24 cellular contexts compared by ENCODE assay signal in the genomic region with DNA sequence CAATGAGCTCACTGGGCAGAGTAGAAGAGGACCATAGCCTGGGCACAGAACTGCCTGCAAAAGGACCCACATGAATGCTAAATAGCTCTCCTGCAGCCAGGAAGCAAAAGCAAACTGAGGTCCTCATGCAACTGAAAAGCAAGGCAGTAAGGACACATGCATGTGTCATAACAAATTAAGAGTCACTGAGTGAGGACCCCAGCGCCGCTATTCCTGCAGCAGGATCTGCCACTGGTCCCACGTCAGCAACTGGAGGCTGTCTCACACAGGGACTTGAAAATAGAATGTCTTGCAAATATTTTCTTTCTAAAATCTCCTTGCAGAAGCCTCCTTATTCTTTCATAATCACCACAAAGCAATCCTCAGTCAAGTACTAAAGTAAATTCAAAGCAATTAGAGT.
"Had no signal": no experiment of that assay in that cellular context is flagged by ENCODE, and none has a peak within 500 bp of the region (broad histone marks: within the 10 kb centered on the region; RNA-seq: fewer than 3 reads in every experiment).

No MANE protein-coding gene starts in this region.

- ATAC-seq: natural killer cell; right cardiac atrium; sciatic nerve; stimulated activated naive B cell treated with anti-CD40 and anti-IgM and Interleukin-4, amounts not matched to agents 10 μg/mL and 1 μg/mL and 100 μg/mL, for 72 hours; stimulated activated naive CD8-positive, alpha-beta T cell treated with anti-CD3 and anti-CD28 coated beads, Interleukin-15, Interleukin-2, amounts not matched to agents 100 U/mL and 50 U/mL, for 24 hours had no signal

- H3K4me2 ChIP-seq: neural progenitor cell had no signal

- H3K9ac ChIP-seq: neural progenitor cell had no signal

- H3K36me3 ChIP-seq: left ventricle myocardium inferior, neural progenitor cell, ovary, stomach, thyroid gland, transverse colon, upper lobe of left lung, vagina had no signal

- DNase-seq: islet precursor cell; left ventricle myocardium inferior; mesendoderm; naive B cell; natural killer cell; nephron progenitor cell; ovary; right cardiac atrium; stimulated activated CD4-positive, alpha-beta T cell treated with anti-CD3 and anti-CD28 coated beads, Interleukin-12 subunit alpha, Interleukin-12 subunit beta, amount 100 ng/mL, for 4 hours; stimulated activated CD4-positive, alpha-beta T cell treated with anti-CD3 and anti-CD28 coated beads, Interleukin-15, amount 100 ng/mL, for 24 hours; stimulated activated CD4-positive, alpha-beta T cell treated with anti-CD3 and anti-CD28 coated beads, Interleukin-2, amount 100 ng/mL, for 24 hours; stimulated activated CD4-positive, alpha-beta T cell treated with anti-CD3 and anti-CD28 coated beads, Interleukin-4, amount 100 ng/mL, for 1 hour; stimulated activated naive B cell treated with anti-CD40 and anti-IgM and Interleukin-4, amounts not matched to agents 10 μg/mL and 1 μg/mL and 100 μg/mL, for 72 hours; stimulated activated naive CD8-positive, alpha-beta T cell treated with anti-CD3 and anti-CD28 coated beads, Interleukin-15, Interleukin-2, amounts not matched to agents 100 U/mL and 50 U/mL, for 24 hours; stomach; testis; thyroid gland; transverse colon; upper lobe of left lung had no signal

- H3K9me3 ChIP-seq: ovary, stomach, testis, thyroid gland, transverse colon, upper lobe of left lung, vagina had no signal

- H2AFZ ChIP-seq: neural progenitor cell had no signal

- H3K4me3 ChIP-seq: left ventricle myocardium inferior, lung, neural progenitor cell, ovary, skin epidermis, stomach, testis, thyroid gland, transverse colon, upper lobe of left lung, vagina had no signal

- H3K27me3 ChIP-seq: neural progenitor cell, ovary, testis, thyroid gland, transverse colon, upper lobe of left lung, vagina had no signal

- H3K27ac ChIP-seq: left ventricle myocardium inferior, neural progenitor cell, ovary, skin epidermis, stomach, testis, thyroid gland, transverse colon, upper lobe of left lung, vagina had no signal

- H3K4me1 ChIP-seq: left ventricle myocardium inferior, stomach, testis, thyroid gland, transverse colon, upper lobe of left lung, vagina had no signal
